27 cellular contexts compared by ENCODE assay signal in genomic region chr12:120989687-120990086, GRCh38. TPM values are rescaled to one million over a fixed set of nuclear protein-coding genes. Genes with fewer than 3 reads are reported as not detected.
"Had no signal": no experiment of that assay in that cellular context is flagged by ENCODE, and none has a peak within 500 bp of the region (broad histone marks: within the 10 kb centered on the region; RNA-seq: fewer than 3 reads in every experiment).

No MANE protein-coding gene starts in this region.

- H3K36me3 ChIP-seq: SJCRH30 had no signal

- H3K27me3 ChIP-seq: Peyer's patch, SJCRH30 had no signal

- DNase-seq: IMR-90, Kasumi-1, MM.1S, NCI-H1092 treated with DMSO at 0.1 percent for 48 hours, NCI-H1436, NCI-H187, NCI-H2029, NCI-H2081 treated with DMSO at 0.1 percent for 48 hours, NCI-H2171, NCI-H226, NCI-H446, NCI-H510A, NCI-H524 treated with DMSO at 0.1 percent for 48 hours, NCI-H69, NCI-H774, OCI-M1, PC-9, Peyer's patch, SHP77 treated with DMSO at 0.1 percent for 48 hours, SJCRH30 had no signal

- H3K4me3 ChIP-seq: PC-9, Peyer's patch, SJCRH30 had no signal

- H3K9me3 ChIP-seq: Peyer's patch, SJCRH30 had no signal

- H3K4me1 ChIP-seq: SJCRH30 had no signal

- H3K4me2 ChIP-seq: KMS-11, PC-9 had no signal

- H3K9ac ChIP-seq: KMS-11 had no signal

- H2AFZ ChIP-seq: PC-9 had no signal

- H3K27ac ChIP-seq: HL-60, KMS-11, PC-9, Peyer's patch, SJCRH30 had no signal

- FAIRE-seq: HTR-8/SVneo had no signal

- ATAC-seq: Right ventricle myocardium inferior, SK-N-SH treated with all-trans-retinoic acid at 6 μM for 48 hours had no signal

RNA-seq across cellular contexts. Expression of gene HNF1A, which starts 11.3 kb away (rescaled TPM):
- total RNA-seq: M059J, PC-9, Right ventricle myocardium inferior, RPMI7951 had no signal
- polyA plus RNA-seq: IMR-90 had no signal

RNA-seq across cellular contexts. Expression of gene OASL, which starts 49.4 kb away (rescaled TPM):
- total RNA-seq: SJCRH30 had no signal
